In the genomic region with DNA sequence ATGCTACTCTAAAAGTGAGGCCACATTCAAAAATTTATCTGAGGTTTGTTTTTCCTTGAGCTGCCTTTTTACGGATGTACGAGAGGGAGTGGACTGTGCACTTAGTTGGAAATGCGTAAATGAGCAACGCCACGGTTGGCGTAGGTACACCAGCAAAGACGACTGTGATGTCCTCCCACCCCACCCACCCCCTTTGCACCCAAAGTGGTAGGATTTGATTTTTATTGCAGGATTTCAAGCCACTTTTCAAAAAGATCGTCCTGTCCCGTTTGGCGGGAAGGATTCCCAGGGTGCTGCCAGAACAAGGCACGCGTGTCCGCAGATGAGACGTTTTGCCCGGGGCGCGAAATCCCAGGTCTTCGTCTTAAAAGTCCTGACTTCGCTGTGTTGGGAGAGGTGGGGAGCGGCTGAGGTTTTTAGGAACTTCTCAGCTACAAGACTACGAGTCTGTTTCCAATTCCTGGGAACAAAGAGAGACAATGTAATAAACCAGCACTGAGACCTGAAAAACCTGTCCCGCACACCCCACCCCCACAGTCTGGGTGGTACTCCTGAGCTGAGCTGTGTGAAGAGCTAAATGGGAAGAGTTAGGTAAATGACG, we compare ENCODE assay signal across 8 cellular contexts. TPM values are rescaled to one million over a fixed set of nuclear protein-coding genes. Genes with fewer than 3 reads are reported as not detected.
A peak's percentile ranks its signal among the peaks of the same experiment; 100 is the strongest.
DNase-seq lines count a peak whose midpoint lies in the region; TF ChIP-seq lines count a peak whose summit lies in the region.

No MANE protein-coding gene starts in this region.

- TF ChIP-seq EP300 in neural cell (conservative IDR thresholded peaks at IDR 0.05; ENCODE audit: poor library complexity, severe bottlenecking) = no peak

- peak overlapping the region; percentile 50 for H3K9ac ChIP-seq in neural cell (ENCODE audit: low read length)

- TF ChIP-seq CTCF in Peyer's patch (IDR thresholded peaks at IDR 0.05) (no peak), neural cell (IDR thresholded peaks at IDR 0.05; ENCODE audit: poor library complexity, severe bottlenecking) (no peak), GM10248 (IDR thresholded peaks at IDR 0.05; ENCODE audit: control extremely low read depth, extremely low read depth, low read depth, missing control alignments) (no peak), GM10266 (IDR thresholded peaks at IDR 0.05; ENCODE audit: control insufficient read depth, insufficient read depth, low read depth, missing control alignments) (no peak)

- no peaks in the 10 kb centered on the region for H3K9me3 ChIP-seq in Peyer's patch
- no peaks in the 10 kb centered on the region for H3K9me3 ChIP-seq in neural cell (ENCODE audit: low read length)

- CTCF ChIA-PET in GM10248 (lab: Yijun Ruan, JAX) = no interaction called here

- TF ChIP-seq POLR2A in Peyer's patch (IDR thresholded peaks at IDR 0.05) (no peak), erythroblast (IDR thresholded peaks at IDR 0.05; ENCODE audit: low read length) (no peak)

- no peak for TF ChIP-seq RAD21 in neural cell (conservative IDR thresholded peaks at IDR 0.05)

- no peaks in the 10 kb centered on the region for H3F3A ChIP-seq in neural cell (ENCODE audit: insufficient read depth, low read length, poor library complexity, severe bottlenecking)

- DNase-seq in NCI-H2171 treated with DMSO at 0.1 percent for 48 hours (lab: John Stamatoyannopoulos, UW) (peak; percentile 58), NCI-H2171 (lab: John Stamatoyannopoulos, UW) (no peak), Peyer's patch (peak in 2 of 3 donors; percentile 59 to 60), erythroblast (lab: John Stamatoyannopoulos, UW) (peak; percentile 45 to 53), GM10248 (ENCODE audit: extremely low spot score) (no peak), GM10266 (ENCODE audit: extremely low spot score) (no peak)
- DNase-seq in activated CD4-positive, alpha-beta T cell treated with anti-CD3 and anti-CD28 coated beads, Interleukin-2, amount 50 U/mL, for 1 hour = no peak

- H3K9me2 ChIP-seq in neural cell (ENCODE audit: insufficient read depth, low read length) = no peaks in the 10 kb centered on the region

- H3K4me2 ChIP-seq in neural cell (ENCODE audit: low read length) = peak overlapping the region; percentile 97

- H3K4me1 ChIP-seq in Peyer's patch = peaks cover 0 to 6% (median 0%) of the 10 kb centered on the region in 4 donors

- H3K36me3 ChIP-seq in Peyer's patch = no peaks in the 10 kb centered on the region
- H3K36me3 ChIP-seq in neural cell (ENCODE audit: insufficient read depth, low read length) = no peaks in the 10 kb centered on the region

- peaks cover 26% of the 10 kb centered on the region for H3K79me2 ChIP-seq in neural cell (replicated peaks; ENCODE audit: insufficient read depth, low read length)

- POLR2A ChIA-PET in GM10248 (lab: Yijun Ruan, JAX) = no interaction called here

- H2AFZ ChIP-seq in neural cell (ENCODE audit: low read depth, low read length) = no peak overlapping the region

- H3K27ac ChIP-seq in Peyer's patch (peak overlapping the region; percentile 78 to 93 (median 86)), neural cell (ENCODE audit: low read length) (peak overlapping the region; percentile 26)

- H3K27me3 ChIP-seq in Peyer's patch (no peaks in the 10 kb centered on the region), neural cell (ENCODE audit: insufficient read depth, low read depth, low read length) (peaks cover 16% of the 10 kb centered on the region)

- peak overlapping the region; percentile 65 to 81 (median 72) for H3K4me3 ChIP-seq in Peyer's patch
- H3K4me3 ChIP-seq in neural cell (ENCODE audit: low read length) = peak overlapping the region; percentile 88

- H4K20me1 ChIP-seq in neural cell (ENCODE audit: insufficient read depth) = no peaks in the 10 kb centered on the region

TF ChIP-seq in neural cell, 6 proteins besides CTCF, POLR2A, EP300 and RAD21:
- TF ChIP-seq SMC3 (conservative IDR thresholded peaks at IDR 0.05; ENCODE audit: poor library complexity) (no peak), MXI1 (conservative IDR thresholded peaks at IDR 0.05; ENCODE audit: poor library complexity, severe bottlenecking) (no peak)

RNA-seq across cellular contexts. Expression of gene TLE1, which starts 1.0 kb away (rescaled TPM):
- total RNA-seq in Peyer's patch = 10 to 100 TPM; 18.7 to 54.5 (median 40.2) TPM
- polyA plus RNA-seq in neural cell = 93.0 and 93.6 TPM in 2 replicates
- 102 and 105 TPM in 2 replicates for polyA minus RNA-seq in neural cell

Comparison
In these comparisons a context has a peak if more than half of its experiments do, and no peak if none do; other contexts are left out.
1. DNase-seq: peak in NCI-H2171 treated with DMSO at 0.1 percent for 48 hours (single experiment), Peyer's patch (2 of 3) and erythroblast (2 of 2); none in NCI-H2171 (single experiment), GM10248 (single experiment), GM10266 (single experiment) and activated CD4-positive, alpha-beta T cell treated with anti-CD3 and anti-CD28 coated beads, Interleukin-2, amount 50 U/mL, for 1 hour (single experiment).